Comparison of ENCODE assay signal across 18 cellular contexts in genomic region chr15:58200739-58201138, GRCh38.
"Had no signal": no experiment of that assay in that cellular context is flagged by ENCODE, and none has a peak within 500 bp of the region (broad histone marks: within the 10 kb centered on the region; RNA-seq: fewer than 3 reads in every experiment).

No MANE protein-coding gene starts in this region.

- H3K4me2 ChIP-seq: hepatocyte had no signal

- ATAC-seq: left colon; mucosa of descending colon; natural killer cell; stimulated activated naive B cell treated with anti-CD40 and anti-IgM and Interleukin-4, amounts not matched to agents 10 μg/mL and 1 μg/mL and 100 μg/mL, for 72 hours; stimulated activated naive CD8-positive, alpha-beta T cell treated with anti-CD3 and anti-CD28 coated beads, Interleukin-15, amount 100 ng/mL, for 72 hours had no signal

- H3K36me3 ChIP-seq: right atrium auricular region, sigmoid colon, tibial nerve had no signal

- H2AFZ ChIP-seq: hepatocyte had no signal

- H3K27me3 ChIP-seq: dorsolateral prefrontal cortex, hepatocyte, right atrium auricular region, sigmoid colon, testis, tibial nerve had no signal

- H3K27ac ChIP-seq: hepatocyte, right atrium auricular region, sigmoid colon, testis, tibial nerve had no signal

- DNase-seq: cortex of kidney; dorsolateral prefrontal cortex; effector CD8-positive, alpha-beta T cell; head of caudate nucleus; left colon; mammary epithelial cell; mucosa of descending colon; natural killer cell; sigmoid colon; stimulated activated CD4-positive, alpha-beta T cell treated with anti-CD3 and anti-CD28 coated beads, Interleukin-2, amount 100 ng/mL, for 24 hours; stimulated activated CD4-positive, alpha-beta T cell treated with anti-CD3 and anti-CD28 coated beads, Interleukin-4, amount 100 ng/mL, for 4 hours; stimulated activated naive B cell treated with anti-CD40 and anti-IgM and Interleukin-4, amounts not matched to agents 10 μg/mL and 1 μg/mL and 100 μg/mL, for 72 hours; stimulated activated naive CD8-positive, alpha-beta T cell treated with anti-CD3 and anti-CD28 coated beads, Interleukin-15, amount 100 ng/mL, for 72 hours; testis had no signal

- H3K79me2 ChIP-seq: hepatocyte had no signal

- H3K4me1 ChIP-seq: sigmoid colon, testis had no signal

- H3K9me3 ChIP-seq: mucosa of descending colon, right atrium auricular region, sigmoid colon, testis, tibial nerve had no signal

- H3K4me3 ChIP-seq: dorsolateral prefrontal cortex, hepatocyte, mucosa of descending colon, right atrium auricular region, sigmoid colon, skin epidermis, testis, tibial nerve had no signal
